Comparison of ENCODE assay signal across 8 cellular contexts in genomic region chr5:157575096-157575872, GRCh38. TPM values are rescaled to one million over a fixed set of nuclear protein-coding genes. Genes with fewer than 3 reads are reported as not detected.
DNase-seq lines count a peak whose midpoint lies in the region; ATAC-seq and TF ChIP-seq lines count a peak whose summit lies in the region.

Gene ADAM19, minus strand, starts transcription at chr5:157575775. Its CDS starts 79 bp downstream, at chr5:157575696.

- POLR2A ChIA-PET in GM10248 (lab: Yijun Ruan, JAX), result no interaction called here

- CTCF ChIA-PET in GM10248 (lab: Yijun Ruan, JAX), result interaction anchor here (1.0 to 2.7 kb wide), 5 partner anchors 17 to 168 kb away, joined by 3 to 13 read pairs (median 7); partner anchors contain the start of gene LSM11

- H3K27me3 ChIP-seq in hepatocyte (peaks cover 9% of the 10 kb centered on the region), sigmoid colon (no peaks in the 10 kb centered on the region)

- no peaks in the 10 kb centered on the region for H3K9me2 ChIP-seq in hepatocyte (replicated peaks; ENCODE audit: insufficient read depth)

- H2AFZ ChIP-seq in hepatocyte, result peak within 1 kb of the TSS; percentile 99

- DNase-seq in GM10248 (ENCODE audit: extremely low spot score) (peak; percentile 82), SW 1271 (lab: John Stamatoyannopoulos, UW) (peak; percentile 29 to 59), astrocyte of the hippocampus (ENCODE audit: low read depth, low spot score) (peak; percentile 93), hepatocyte (ENCODE audit: low spot score) (peak; percentile 75), sigmoid colon (peak; percentile 83), H4 (ENCODE audit: low spot score) (no peak), mesenteric fat pad (ENCODE audit: low spot score) (no peak)

- no peaks in the 10 kb centered on the region for H3K36me3 ChIP-seq in hepatocyte (replicated peaks; ENCODE audit: insufficient read depth, low read depth)
- peaks cover 0 to 10% (median 0%) of the 10 kb centered on the region in 4 donors for H3K36me3 ChIP-seq in sigmoid colon

- peak within 1 kb of the TSS; percentile 94 for H3K4me3 ChIP-seq in hepatocyte
- H3K4me3 ChIP-seq in sigmoid colon, result peak within 1 kb of the TSS; percentile 77 to 89 (median 79)

- peaks cover 11% of the 10 kb centered on the region for H3K79me2 ChIP-seq in hepatocyte

- peak in 1 of 2 donors; percentile 62 for TF ChIP-seq POLR2A in sigmoid colon (IDR thresholded peaks at IDR 0.05)

- peak within 1 kb of the TSS; percentile 98 for H3K4me2 ChIP-seq in hepatocyte

- no peaks in the 10 kb centered on the region for H4K20me1 ChIP-seq in hepatocyte (ENCODE audit: insufficient read depth, poor library complexity, severe bottlenecking)

- no peak for TF ChIP-seq EP300 in sigmoid colon (IDR thresholded peaks at IDR 0.05)

- no peaks in the 10 kb centered on the region for H3K9me3 ChIP-seq in hepatocyte (ENCODE audit: low read depth)
- H3K9me3 ChIP-seq in sigmoid colon, result no peaks in the 10 kb centered on the region

- intact Hi-C loops in sigmoid colon (cut with DNase I), result loop anchor here (2.0 to 5.0 kb wide), 4 partner anchors 58 to 208 kb away; partner anchors contain the start of gene C5orf52

- ATAC-seq in HG03095 (IDR thresholded peaks at IDR 0.05; ENCODE audit: unreplicated experiment), result peak; percentile 40

- 2% methylated on average over 46 of the region's 76 CpGs for WGBS in hepatocyte (ENCODE audit: low lambda C conversion rate, missing lambda C conversion rate)
- WGBS in sigmoid colon, 2 donors, result 1% methylated on average over 76 of the region's 76 CpGs

- H3K27ac ChIP-seq in hepatocyte (peak within 1 kb of the TSS; percentile 62), sigmoid colon (peak within 1 kb of the TSS; percentile 91 to 95 (median 94))

- no peak for TF ChIP-seq CTCF in GM10248 (IDR thresholded peaks at IDR 0.05; ENCODE audit: control extremely low read depth, extremely low read depth, low read depth, missing control alignments)
- no peak for TF ChIP-seq CTCF in hepatocyte (IDR thresholded peaks at IDR 0.05; ENCODE audit: poor library complexity)
- peak in 1 of 4 experiments; percentile 24 for TF ChIP-seq CTCF in sigmoid colon (IDR thresholded peaks at IDR 0.05)

- H3K4me1 ChIP-seq in hepatocyte (ENCODE audit: insufficient read depth) (peaks cover 5% of the 10 kb centered on the region), sigmoid colon (peaks cover 0 to 48% (median 35%) of the 10 kb centered on the region in 4 donors)

RNA-seq across cellular contexts. Expression of gene ADAM19, which starts in this region (rescaled TPM):
- 8.0 and 8.6 TPM in 2 replicates for total RNA-seq in hepatocyte
- 6.0 and 6.9 TPM in 2 replicates for polyA plus RNA-seq in hepatocyte
- 10 to 100 TPM; 18.8 to 53.2 (median 35.0) TPM for total RNA-seq in sigmoid colon
- polyA plus RNA-seq in sigmoid colon, result 10 to 100 TPM in 1 of 3 donors, 1 to 10 TPM in 2; 1.2 to 16.3 (median 1.2) TPM
- 4.9 and 5.6 TPM in 2 replicates for total RNA-seq in H4 (2014; rRNA removed; shearing (Covaris generic))
- total RNA-seq in mesenteric fat pad, result 9.4 TPM

Comparison
In these comparisons a context has a peak if more than half of its experiments do, and no peak if none do; other contexts are left out.
1. DNase-seq: peak in GM10248 (single experiment), SW 1271 (2 of 2), astrocyte of the hippocampus (single experiment), hepatocyte (single experiment) and sigmoid colon (single experiment); none in H4 (single experiment) and mesenteric fat pad (single experiment).